In the genomic region with DNA sequence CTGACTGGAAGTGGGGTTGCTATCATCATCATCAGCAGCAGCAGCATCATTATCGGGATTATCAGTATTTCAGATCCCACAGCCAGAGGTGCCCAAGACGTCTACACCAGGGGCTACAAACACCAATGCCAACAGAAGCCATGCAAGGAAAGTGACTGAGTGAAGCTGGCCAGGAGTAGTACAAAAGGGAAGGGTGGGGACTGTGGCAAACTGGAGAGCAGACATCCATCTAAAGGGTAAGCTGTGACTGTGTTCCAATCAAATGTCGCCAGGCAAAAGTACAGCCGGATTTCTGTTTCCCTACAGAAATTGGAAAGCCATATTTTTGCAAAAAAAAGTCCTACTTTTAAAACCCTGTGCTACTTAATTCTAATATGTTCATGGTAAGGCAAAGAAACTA, we compare ENCODE assay signal across 20 cellular contexts. TPM values are rescaled to one million over a fixed set of nuclear protein-coding genes. Genes with fewer than 3 reads are reported as not detected.
DNase-seq lines count a peak whose midpoint lies in the region; ATAC-seq, FAIRE-seq and TF ChIP-seq lines count a peak whose summit lies in the region.
"Had no signal": no experiment of that assay in that cellular context is flagged by ENCODE, and none has a peak within 500 bp of the region (broad histone marks: within the 10 kb centered on the region; RNA-seq: fewer than 3 reads in every experiment).

No MANE protein-coding gene starts in this region.

- H3K4me3 Mint-ChIP-seq in activated T-cell treated with anti-CD3 and anti-CD28 coated beads, Interleukin-2, amount 50 U/mL, for 24 hours, result no peak overlapping the region
- H3K4me3 Mint-ChIP-seq in activated T-cell treated with anti-CD3 and anti-CD28 coated beads, Interleukin-2, amount 50 U/mL, for 72 hours, result no peak overlapping the region
- H3K4me3 Mint-ChIP-seq in activated B cell treated with CpG ODN at 0.5 μM for 24 hours (no peak overlapping the region), immature natural killer cell (no peak overlapping the region)
- H3K4me3 Mint-ChIP-seq: H9 had no signal

- ATAC-seq in activated T-cell treated with anti-CD3 and anti-CD28 coated beads, Interleukin-2, amount 50 U/mL, for 72 hours (replicated peaks in 1 of 2), result no peak
- no peak for ATAC-seq in activated B cell treated with CpG ODN at 0.5 μM for 24 hours (ENCODE audit: low read depth)
- ATAC-seq in upper lobe of left lung (ENCODE audit: low FRiP score in 2 of 2), result no peak
- ATAC-seq in GM18858 (IDR thresholded peaks at IDR 0.05; ENCODE audit: unreplicated experiment), result no peak

- peaks cover 68% of the 10 kb centered on the region for H3K4me1 Mint-ChIP-seq in activated T-cell treated with anti-CD3 and anti-CD28 coated beads, Interleukin-2, amount 50 U/mL, for 24 hours (ENCODE audit: low read depth)
- peaks cover 69% of the 10 kb centered on the region for H3K4me1 Mint-ChIP-seq in activated T-cell treated with anti-CD3 and anti-CD28 coated beads, Interleukin-2, amount 50 U/mL, for 72 hours (ENCODE audit: low read depth)
- H3K4me1 Mint-ChIP-seq in activated B cell treated with CpG ODN at 0.5 μM for 24 hours (peaks cover 31% of the 10 kb centered on the region), immature natural killer cell (peaks cover 0 to 34% of the 10 kb centered on the region in 2 donors)

- H3K4me1 ChIP-seq in upper lobe of left lung, result peaks cover 48 to 54% (median 50%) of the 10 kb centered on the region in 4 donors

- POLR2A ChIA-PET in activated B cell treated with CpG ODN at 0.5 μM for 24 hours (lab: Charles Lee), result interaction anchor here (0.5 to 1.7 kb wide), 3 partner anchors 10 to 48 kb away, joined by 3 to 7 read pairs (median 6); no protein-coding TSS in a partner anchor

- no peak overlapping the region for H3K4me3 ChIP-seq in upper lobe of left lung
- H3K4me3 ChIP-seq: Peyer's patch, SJSA1 had no signal

- intact Hi-C loops in activated B cell treated with CpG ODN at 0.5 μM for 24 hours (cut with micrococcal nuclease), result no loop called here

- TF ChIP-seq CTCF in activated B cell treated with CpG ODN at 0.5 μM for 24 hours (IDR thresholded peaks at IDR 0.05), result no peak
- TF ChIP-seq CTCF in upper lobe of left lung (IDR thresholded peaks at IDR 0.05), result no peak
- no peak for TF ChIP-seq CTCF in D721Med (IDR thresholded peaks at IDR 0.05; ENCODE audit: insufficient read depth, missing control alignments)

- FAIRE-seq in D721Med (lab: Jason Lieb, UNC), result no peak
- FAIRE-seq: A204.1 had no signal

- CTCF ChIA-PET in activated B cell treated with CpG ODN at 0.5 μM for 24 hours (lab: Charles Lee), result interaction anchor here (0.9 to 1.2 kb wide), 2 partner anchors 100 to 120 kb away, joined by 3 read pairs; no protein-coding TSS in a partner anchor

- peaks cover 12% of the 10 kb centered on the region for H3K9me3 Mint-ChIP-seq in activated T-cell treated with anti-CD3 and anti-CD28 coated beads, Interleukin-2, amount 50 U/mL, for 24 hours
- peaks cover 7 to 9% of the 10 kb centered on the region in 2 donors for H3K9me3 Mint-ChIP-seq in activated T-cell treated with anti-CD3 and anti-CD28 coated beads, Interleukin-2, amount 50 U/mL, for 72 hours
- H3K9me3 Mint-ChIP-seq in activated B cell treated with CpG ODN at 0.5 μM for 24 hours (peaks cover 6% of the 10 kb centered on the region), immature natural killer cell (no peaks in the 10 kb centered on the region)

- no peak for DNase-seq in activated T-cell treated with anti-CD3 and anti-CD28 coated beads, Interleukin-2, amount 50 U/mL, for 24 hours
- DNase-seq in activated T-cell treated with anti-CD3 and anti-CD28 coated beads, Interleukin-2, amount 50 U/mL, for 72 hours, result no peak
- DNase-seq in activated B cell treated with CpG ODN at 0.5 μM for 24 hours (no peak), immature natural killer cell (no peak), upper lobe of left lung (no peak), D721Med (ENCODE audit: insufficient read length, low spot score) (no peak)
- DNase-seq in stimulated activated naive CD4-positive, alpha-beta T cell treated with Interleukin-2 at 50 U/mL for 16 hours (lab: John Stamatoyannopoulos, UW), result no peak
- DNase-seq: DMS79 treated with DMSO at 0.1 percent for 48 hours; H9; KBM-7; MV-4-11; NCI-H1694 treated with DMSO at 0.1 percent for 48 hours; NCI-H2107; NCI-H510A; NCI-H748 treated with DMSO at 0.1 percent for 48 hours; NK-92 treated with Interleukin-12 subunit alpha and Interleukin-12 subunit beta, amount 100 ng/mL, for 24 hours; Peyer's patch had no signal

- peaks cover 0 to 9% (median 3%) of the 10 kb centered on the region in 4 donors for H3K9me3 ChIP-seq in upper lobe of left lung

- peak overlapping the region; percentile 66 for H3K27ac Mint-ChIP-seq in activated T-cell treated with anti-CD3 and anti-CD28 coated beads, Interleukin-2, amount 50 U/mL, for 24 hours
- H3K27ac Mint-ChIP-seq in activated T-cell treated with anti-CD3 and anti-CD28 coated beads, Interleukin-2, amount 50 U/mL, for 72 hours, result no peak overlapping the region
- peak overlapping the region; percentile 89 for H3K27ac Mint-ChIP-seq in activated B cell treated with CpG ODN at 0.5 μM for 24 hours
- H3K27ac Mint-ChIP-seq in immature natural killer cell, result peak overlapping the region in 4 of 6 donors; percentile 79 to 91 (median 83)
- H3K27ac Mint-ChIP-seq: H9 had no signal

- H3K36me3 ChIP-seq in upper lobe of left lung, result no peaks in the 10 kb centered on the region
- H3K36me3 ChIP-seq: Peyer's patch, SJSA1 had no signal

- no peak for TF ChIP-seq EP300 in upper lobe of left lung (IDR thresholded peaks at IDR 0.05)

- peaks cover 0 to 4% (median 0%) of the 10 kb centered on the region in 4 donors for H3K27me3 ChIP-seq in upper lobe of left lung
- H3K27me3 ChIP-seq: Peyer's patch, SJSA1 had no signal

- no peaks in the 10 kb centered on the region for H3K27me3 Mint-ChIP-seq in activated T-cell treated with anti-CD3 and anti-CD28 coated beads, Interleukin-2, amount 50 U/mL, for 24 hours
- H3K27me3 Mint-ChIP-seq in activated T-cell treated with anti-CD3 and anti-CD28 coated beads, Interleukin-2, amount 50 U/mL, for 72 hours (ENCODE audit: low read depth), result no peaks in the 10 kb centered on the region
- H3K27me3 Mint-ChIP-seq in activated B cell treated with CpG ODN at 0.5 μM for 24 hours (no peaks in the 10 kb centered on the region), immature natural killer cell (ENCODE audit: low read depth in 3 of 3) (peaks cover 0 to 6% (median 0%) of the 10 kb centered on the region in 3 donors)

- no peak for TF ChIP-seq POLR2A in upper lobe of left lung (IDR thresholded peaks at IDR 0.05)

- 81 to 82% methylated on average over 4 of the region's 4 CpGs for WGBS in upper lobe of left lung, 2 donors

- H3K36me3 Mint-ChIP-seq in activated T-cell treated with anti-CD3 and anti-CD28 coated beads, Interleukin-2, amount 50 U/mL, for 24 hours (ENCODE audit: low read depth), result peaks cover 39% of the 10 kb centered on the region
- peaks cover 13 to 16% of the 10 kb centered on the region in 2 donors for H3K36me3 Mint-ChIP-seq in activated T-cell treated with anti-CD3 and anti-CD28 coated beads, Interleukin-2, amount 50 U/mL, for 72 hours (ENCODE audit: insufficient read depth in 2 of 2)
- H3K36me3 Mint-ChIP-seq in activated B cell treated with CpG ODN at 0.5 μM for 24 hours (ENCODE audit: low read depth), result peaks cover 19% of the 10 kb centered on the region
- H3K36me3 Mint-ChIP-seq in immature natural killer cell, result peaks cover 3 to 18% (median 11%) of the 10 kb centered on the region in 3 donors

- H3K27ac ChIP-seq in upper lobe of left lung, result peak overlapping the region; percentile 70 to 85 (median 80)
- H3K27ac ChIP-seq: SJSA1 had no signal

RNA-seq across cellular contexts. Expression of gene PREX1, which starts 50.0 kb away (rescaled TPM):
- total RNA-seq in activated T-cell treated with anti-CD3 and anti-CD28 coated beads, Interleukin-2, amount 50 U/mL, for 72 hours, result 100 to 1,000 TPM in 1 of 2 donors, 10 to 100 TPM in 1; 85.6 to 112 TPM
- total RNA-seq in activated B cell treated with CpG ODN at 0.5 μM for 24 hours, result 65.0 and 71.4 TPM in 2 replicates
- polyA plus RNA-seq in immature natural killer cell, result 10 to 100 TPM; 30.5 to 94.3 (median 54.9) TPM
- total RNA-seq in upper lobe of left lung, result 100 to 1,000 TPM in 2 of 6 donors, 10 to 100 TPM in 4; 42.8 to 177 (median 74.6) TPM
